Comparison of ENCODE assay signal across 23 cellular contexts in the genomic region with DNA sequence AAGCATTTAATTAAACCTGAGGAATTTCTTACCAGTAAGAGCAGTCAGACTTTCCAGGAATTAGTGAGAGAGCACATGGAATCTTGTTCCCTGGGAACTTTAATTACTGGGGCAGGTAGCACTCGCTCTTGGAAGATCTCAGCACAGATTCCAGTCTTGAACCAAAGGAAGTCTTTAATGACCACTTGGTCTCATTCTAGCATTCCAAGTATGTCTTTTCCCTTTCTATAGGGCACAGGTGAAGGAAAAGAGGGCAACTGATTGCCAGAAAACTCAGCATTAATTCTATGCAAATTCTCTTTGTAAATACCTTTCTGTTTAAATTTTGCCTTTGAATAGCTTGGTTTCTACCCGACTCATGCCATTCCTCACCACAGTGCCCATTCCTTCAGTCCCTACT.
"Had no signal": no experiment of that assay in that cellular context is flagged by ENCODE, and none has a peak within 500 bp of the region (broad histone marks: within the 10 kb centered on the region; RNA-seq: fewer than 3 reads in every experiment).

No MANE protein-coding gene starts in this region.

- ATAC-seq: activated CD4-positive, alpha-beta T cell treated with anti-CD3 and anti-CD28 coated beads for 36 hours; activated CD4-positive, CD25-positive, alpha-beta regulatory T cell treated with anti-CD3 and anti-CD28 coated beads, Interleukin-2, amount 50 U/mL, for 24 hours; activated naive CD8-positive, alpha-beta T cell treated with anti-CD3 and anti-CD28 coated beads, Interleukin-2, amount 50 U/mL, for 24 hours; Panc1 had no signal

- H3K27me3 Mint-ChIP-seq: activated CD4-positive, alpha-beta T cell treated with anti-CD3 and anti-CD28 coated beads for 36 hours; activated CD4-positive, alpha-beta T cell treated with anti-CD3 and anti-CD28 coated beads, Interleukin-2, amount 10 ng/mL, durations not matched to agents 7 days and 5 days; activated naive CD4-positive, alpha-beta T cell treated with anti-CD3 and anti-CD28 coated beads, Interleukin-2, amount 10 ng/mL, durations not matched to agents 7 days and 5 days; activated naive CD8-positive, alpha-beta T cell treated with anti-CD3 and anti-CD28 coated beads, Interleukin-2, amount 50 U/mL, for 24 hours had no signal

- H3K27ac Mint-ChIP-seq: activated CD4-positive, alpha-beta T cell treated with anti-CD3 and anti-CD28 coated beads for 36 hours; activated CD4-positive, alpha-beta T cell treated with anti-CD3 and anti-CD28 coated beads, Interleukin-2, amount 10 ng/mL, durations not matched to agents 7 days and 5 days; activated naive CD4-positive, alpha-beta T cell treated with anti-CD3 and anti-CD28 coated beads, Interleukin-2, amount 10 ng/mL, durations not matched to agents 7 days and 5 days; activated naive CD8-positive, alpha-beta T cell; activated naive CD8-positive, alpha-beta T cell treated with anti-CD3 and anti-CD28 coated beads, Interleukin-2, amount 50 U/mL, for 24 hours had no signal

- H3K36me3 Mint-ChIP-seq: activated naive CD4-positive, alpha-beta T cell treated with anti-CD3 and anti-CD28 coated beads, Interleukin-2, amount 10 ng/mL, durations not matched to agents 7 days and 5 days; activated naive CD8-positive, alpha-beta T cell had no signal

- DNase-seq: activated CD4-positive, alpha-beta T cell treated with anti-CD3 and anti-CD28 coated beads for 36 hours; activated CD4-positive, alpha-beta T cell treated with anti-CD3 and anti-CD28 coated beads, Interleukin-2, amount 10 ng/mL, durations not matched to agents 7 days and 5 days; activated CD4-positive, alpha-beta T cell treated with anti-CD3 and anti-CD28 coated beads, Interleukin-2, amount 50 U/mL, for 48 hours; activated CD8-positive, alpha-beta memory T cell treated with anti-CD3 and anti-CD28 coated beads, Interleukin-2, amount 50 U/mL, for 48 hours; activated effector memory CD4-positive, alpha-beta T cell treated with Interleukin-2 at 50 U/mL for 16 hours; activated naive CD4-positive, alpha-beta T cell treated with anti-CD3 and anti-CD28 coated beads, Interleukin-2, amount 10 ng/mL, durations not matched to agents 7 days and 5 days; activated naive CD8-positive, alpha-beta T cell treated with anti-CD3 and anti-CD28 coated beads, Interleukin-2, amount 50 U/mL, for 24 hours; activated T-cell treated with anti-CD3 and anti-CD28 coated beads, Interleukin-2, amount 50 U/mL, for 48 hours; anterior cingulate cortex; NCI-H1105 treated with DMSO at 0.1 percent for 48 hours; NCI-H1436; NCI-H1694; NCI-H1930; NCI-H2081 treated with DMSO at 0.1 percent for 48 hours; NCI-H345; NCI-H524 treated with DMSO at 0.1 percent for 48 hours; SHP77; SJCRH30; T1000 had no signal

- H3K4me3 Mint-ChIP-seq: activated CD4-positive, alpha-beta T cell treated with anti-CD3 and anti-CD28 coated beads for 36 hours; activated CD4-positive, alpha-beta T cell treated with anti-CD3 and anti-CD28 coated beads, Interleukin-2, amount 10 ng/mL, durations not matched to agents 7 days and 5 days; activated naive CD4-positive, alpha-beta T cell treated with anti-CD3 and anti-CD28 coated beads, Interleukin-2, amount 10 ng/mL, durations not matched to agents 7 days and 5 days; activated naive CD8-positive, alpha-beta T cell; activated naive CD8-positive, alpha-beta T cell treated with anti-CD3 and anti-CD28 coated beads, Interleukin-2, amount 50 U/mL, for 24 hours; central memory CD8-positive, alpha-beta T cell had no signal

- H3K4me1 Mint-ChIP-seq: activated CD4-positive, alpha-beta T cell treated with anti-CD3 and anti-CD28 coated beads for 36 hours; activated CD4-positive, alpha-beta T cell treated with anti-CD3 and anti-CD28 coated beads, Interleukin-2, amount 10 ng/mL, durations not matched to agents 7 days and 5 days; activated naive CD4-positive, alpha-beta T cell treated with anti-CD3 and anti-CD28 coated beads, Interleukin-2, amount 10 ng/mL, durations not matched to agents 7 days and 5 days; activated naive CD8-positive, alpha-beta T cell treated with anti-CD3 and anti-CD28 coated beads, Interleukin-2, amount 50 U/mL, for 24 hours; central memory CD8-positive, alpha-beta T cell had no signal

- H3K9me3 Mint-ChIP-seq: activated CD4-positive, alpha-beta T cell treated with anti-CD3 and anti-CD28 coated beads, Interleukin-2, amount 10 ng/mL, durations not matched to agents 7 days and 5 days; activated naive CD4-positive, alpha-beta T cell treated with anti-CD3 and anti-CD28 coated beads, Interleukin-2, amount 10 ng/mL, durations not matched to agents 7 days and 5 days; central memory CD8-positive, alpha-beta T cell had no signal
